ENCODE assay signal across 9 cellular contexts in genomic region chr22:29305836-29306174, GRCh38. TPM values are rescaled to one million over a fixed set of nuclear protein-coding genes. Genes with fewer than 3 reads are reported as not detected.
DNase-seq lines count a peak whose midpoint lies in the region; ATAC-seq and TF ChIP-seq lines count a peak whose summit lies in the region.
"Had no signal": no experiment of that assay in that cellular context is flagged by ENCODE, and none has a peak within 500 bp of the region (broad histone marks: within the 10 kb centered on the region; RNA-seq: fewer than 3 reads in every experiment).

No MANE protein-coding gene starts in this region.

- H3K27me3 ChIP-seq in left ventricle myocardium inferior (ENCODE audit: low read depth): no peaks in the 10 kb centered on the region
- H3K27me3 ChIP-seq in upper lobe of left lung: no peaks in the 10 kb centered on the region

- TF ChIP-seq EP300 in upper lobe of left lung (IDR thresholded peaks at IDR 0.05): no peak

- TF ChIP-seq POLR2A in upper lobe of left lung (IDR thresholded peaks at IDR 0.05): no peak

- 59 to 62% methylated on average over 6 to 7 of the region's 7 CpGs for WGBS in upper lobe of left lung, 2 donors

- no peaks in the 10 kb centered on the region for H3K9me3 Mint-ChIP-seq in activated naive CD8-positive, alpha-beta T cell treated with anti-CD3 and anti-CD28 coated beads, Interleukin-2, amount 50 U/mL, for 24 hours
- no peaks in the 10 kb centered on the region for H3K9me3 Mint-ChIP-seq in memory B cell

- no peak overlapping the region for H3K27ac Mint-ChIP-seq in activated naive CD8-positive, alpha-beta T cell treated with anti-CD3 and anti-CD28 coated beads, Interleukin-2, amount 50 U/mL, for 24 hours
- no peak overlapping the region for H3K27ac Mint-ChIP-seq in memory B cell

- H3K9me3 ChIP-seq in left ventricle myocardium inferior (replicated peaks) (no peaks in the 10 kb centered on the region), upper lobe of left lung (no peaks in the 10 kb centered on the region)

- TF ChIP-seq CTCF in left ventricle myocardium inferior (IDR thresholded peaks at IDR 0.05; ENCODE audit: borderline replicate concordance): no peak
- TF ChIP-seq CTCF in upper lobe of left lung (IDR thresholded peaks at IDR 0.05): no peak

- H3K4me3 ChIP-seq in left ventricle myocardium inferior (peak overlapping the region; percentile 94), upper lobe of left lung (peak overlapping the region in 3 of 4 donors; percentile 67 to 79 (median 75))

- ATAC-seq in Right ventricle myocardium inferior (no peak), memory B cell (ENCODE audit: low read depth) (no peak), upper lobe of left lung (ENCODE audit: low FRiP score in 2 of 2) (no peak), HG03378 (IDR thresholded peaks at IDR 0.05; ENCODE audit: unreplicated experiment) (no peak), GM21367 (IDR thresholded peaks at IDR 0.05; ENCODE audit: unreplicated experiment) (no peak)
- ATAC-seq in activated naive CD8-positive, alpha-beta T cell treated with anti-CD3 and anti-CD28 coated beads, Interleukin-2, amount 50 U/mL, for 24 hours: no peak

- H3K4me1 ChIP-seq in left ventricle myocardium inferior (peaks cover 64% of the 10 kb centered on the region), upper lobe of left lung (peaks cover 45 to 64% (median 50%) of the 10 kb centered on the region in 4 donors)

- H3K27me3 Mint-ChIP-seq in activated naive CD8-positive, alpha-beta T cell treated with anti-CD3 and anti-CD28 coated beads, Interleukin-2, amount 50 U/mL, for 24 hours: peaks cover 23% of the 10 kb centered on the region
- H3K27me3 Mint-ChIP-seq in memory B cell: peaks cover 14% of the 10 kb centered on the region

- H3K36me3 Mint-ChIP-seq in activated naive CD8-positive, alpha-beta T cell treated with anti-CD3 and anti-CD28 coated beads, Interleukin-2, amount 50 U/mL, for 24 hours (ENCODE audit: low read depth): peaks cover 6% of the 10 kb centered on the region
- H3K36me3 Mint-ChIP-seq in memory B cell: peaks cover 6% of the 10 kb centered on the region

- peaks cover 4% of the 10 kb centered on the region for H3K36me3 ChIP-seq in left ventricle myocardium inferior
- peaks cover 0 to 9% (median 6%) of the 10 kb centered on the region in 4 donors for H3K36me3 ChIP-seq in upper lobe of left lung

- DNase-seq in left ventricle myocardium inferior: no peak
- no peak for DNase-seq in Right ventricle myocardium inferior (ENCODE audit: missing footprints)
- DNase-seq in activated naive CD8-positive, alpha-beta T cell treated with anti-CD3 and anti-CD28 coated beads, Interleukin-2, amount 50 U/mL, for 24 hours: no peak
- DNase-seq in memory B cell (ENCODE audit: low spot score in 2 of 2): no peak
- DNase-seq in upper lobe of left lung: no peak
- DNase-seq in NK-92 (lab: John Stamatoyannopoulos, UW; ENCODE audit: unreplicated experiment): no peak
- DNase-seq: SIG-M5 had no signal

- H3K4me3 Mint-ChIP-seq in activated naive CD8-positive, alpha-beta T cell treated with anti-CD3 and anti-CD28 coated beads, Interleukin-2, amount 50 U/mL, for 24 hours: peak overlapping the region; percentile 59
- H3K4me3 Mint-ChIP-seq in memory B cell: peak overlapping the region; percentile 78

- peaks cover 18% of the 10 kb centered on the region for H3K4me1 Mint-ChIP-seq in activated naive CD8-positive, alpha-beta T cell treated with anti-CD3 and anti-CD28 coated beads, Interleukin-2, amount 50 U/mL, for 24 hours
- H3K4me1 Mint-ChIP-seq in memory B cell: peaks cover 25% of the 10 kb centered on the region

- intact Hi-C loops in left ventricle myocardium inferior (cut with micrococcal nuclease): no loop called here
- intact Hi-C loops in Right ventricle myocardium inferior (cut with DNase I): loop anchor here (1.0 to 2.0 kb wide), 2 partner anchors 37 to 53 kb away; partner anchors contain the start of gene EWSR1

- peak overlapping the region; percentile 97 for H3K27ac ChIP-seq in left ventricle myocardium inferior (replicated peaks)
- H3K27ac ChIP-seq in upper lobe of left lung: peak overlapping the region; percentile 76 to 90 (median 86)

RNA-seq across cellular contexts. Expression of gene GAS2L1, which starts 0.6 kb away (rescaled TPM):
- 22.4 TPM for total RNA-seq in left ventricle myocardium inferior
- total RNA-seq in Right ventricle myocardium inferior: 24.3 TPM
- total RNA-seq in upper lobe of left lung: 10 to 100 TPM; 14.4 to 63.4 (median 36.1) TPM

RNA-seq across cellular contexts. Expression of gene RASL10A, which starts 9.7 kb away (rescaled TPM):
- total RNA-seq in left ventricle myocardium inferior (1.4 TPM), Right ventricle myocardium inferior (1.1 TPM), upper lobe of left lung (10 to 100 TPM in 1 of 6 donors, 1 to 10 TPM in 5; 1.2 to 33.5 (median 2.0) TPM)

RNA-seq across cellular contexts. Expression of gene EWSR1, which starts 37.7 kb away (rescaled TPM):
- total RNA-seq in left ventricle myocardium inferior (122 TPM), Right ventricle myocardium inferior (112 TPM), upper lobe of left lung (100 to 1,000 TPM; 156 to 293 (median 183) TPM)

RNA-seq across cellular contexts. Expression of gene RHBDD3, which starts 38.0 kb away (rescaled TPM):
- 15.0 TPM for total RNA-seq in left ventricle myocardium inferior
- 11.6 TPM for total RNA-seq in Right ventricle myocardium inferior
- 10 to 100 TPM; 17.3 to 47.1 (median 27.9) TPM for total RNA-seq in upper lobe of left lung
